Comparison of ENCODE assay signal across 28 cellular contexts in the genomic region with DNA sequence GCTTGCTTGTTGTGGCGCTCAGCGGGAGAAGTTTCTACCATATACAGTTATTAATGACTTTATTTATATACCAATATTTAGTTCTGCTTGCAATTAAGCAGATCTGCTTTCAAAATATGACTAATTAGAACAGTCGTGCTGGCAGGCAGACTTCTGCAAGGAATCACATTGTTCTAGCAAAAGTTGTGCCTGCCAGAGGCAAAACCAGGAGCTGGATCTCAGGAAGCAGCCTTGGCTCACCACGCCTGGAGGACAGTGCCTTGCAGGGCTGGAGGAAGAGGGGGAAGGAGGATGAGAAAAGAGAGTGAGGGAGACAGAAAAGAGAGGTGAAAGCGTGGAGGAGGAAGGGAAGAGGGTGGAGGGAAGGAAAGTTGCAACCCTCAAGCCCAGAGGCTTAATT.
"Had no signal": no experiment of that assay in that cellular context is flagged by ENCODE, and none has a peak within 500 bp of the region (broad histone marks: within the 10 kb centered on the region; RNA-seq: fewer than 3 reads in every experiment).

No MANE protein-coding gene starts in this region.

- H3K27ac Mint-ChIP-seq: activated CD4-positive, alpha-beta memory T cell treated with anti-CD3 and anti-CD28 coated beads, Interleukin-2, amount 10 ng/mL, durations not matched to agents 7 days and 5 days; activated CD4-positive, alpha-beta T cell treated with anti-CD3 and anti-CD28 coated beads, Interleukin-2, amount 10 ng/mL, durations not matched to agents 7 days and 5 days; activated naive CD8-positive, alpha-beta T cell; activated T-cell treated with anti-CD3 and anti-CD28 coated beads, Interleukin-2, amount 50 U/mL, for 24 hours; activated T-cell treated with anti-CD3 and anti-CD28 coated beads, Interleukin-2, amount 50 U/mL, for 72 hours; dendritic cell treated with granulocyte-macrophage colony-stimulating factor and Interleukin-4, amounts not matched to agents 40 ng/mL and 50 ng/mL, for 4 days; T-helper 17 cell; T-helper 2 cell treated with Interferon-gamma antibody and Interleukin-4, amounts not matched to agents 5 μg/mL and 100 μg/mL, for 36 hours had no signal

- DNase-seq: activated CD4-positive, alpha-beta memory T cell treated with anti-CD3 and anti-CD28 coated beads, Interleukin-2, amount 10 ng/mL, durations not matched to agents 7 days and 5 days; activated CD4-positive, alpha-beta T cell treated with anti-CD3 and anti-CD28 coated beads for 1 hour; activated CD4-positive, alpha-beta T cell treated with anti-CD3 and anti-CD28 coated beads for 4 hours; activated CD4-positive, alpha-beta T cell treated with anti-CD3 and anti-CD28 coated beads, Interleukin-2, amount 10 ng/mL, durations not matched to agents 7 days and 5 days; activated CD4-positive, alpha-beta T cell treated with anti-CD3 and anti-CD28 coated beads, Interleukin-2, amount 50 U/mL, for 4 hours; activated CD8-positive, alpha-beta memory T cell treated with anti-CD3 and anti-CD28 coated beads, Interleukin-2, amount 50 U/mL, for 48 hours; activated effector memory CD4-positive, alpha-beta T cell treated with Interleukin-2 at 50 U/mL for 16 hours; activated gamma-delta T cell treated with Interleukin-2 at 50 U/mL for 16 hours; activated naive CD4-positive, alpha-beta T cell treated with anti-CD3 and anti-CD28 coated beads, Interleukin-2, amount 50 U/mL, for 16 hours; activated naive CD4-positive, alpha-beta T cell treated with Interleukin-2 at 50 U/mL for 16 hours; activated T-cell treated with anti-CD3 and anti-CD28 coated beads for 4 hours; activated T-cell treated with anti-CD3 and anti-CD28 coated beads, Interleukin-2, amount 50 U/mL, for 24 hours; activated T-cell treated with anti-CD3 and anti-CD28 coated beads, Interleukin-2, amount 50 U/mL, for 72 hours; amniotic stem cell; brain microvascular endothelial cell; effector CD8-positive, alpha-beta T cell; esophagus squamous epithelium; foreskin melanocyte; T-helper 1 cell; T-helper 17 cell; T1000 had no signal

- H3K9me3 ChIP-seq: esophagus squamous epithelium, gastroesophageal sphincter had no signal

- ATAC-seq: activated T-cell treated with anti-CD3 and anti-CD28 coated beads, Interleukin-2, amount 50 U/mL, for 72 hours; gastroesophageal sphincter; T-helper 17 cell had no signal

- H3K4me3 Mint-ChIP-seq: activated CD4-positive, alpha-beta memory T cell treated with anti-CD3 and anti-CD28 coated beads, Interleukin-2, amount 10 ng/mL, durations not matched to agents 7 days and 5 days; activated CD4-positive, alpha-beta T cell treated with anti-CD3 and anti-CD28 coated beads, Interleukin-2, amount 10 ng/mL, durations not matched to agents 7 days and 5 days; activated naive CD8-positive, alpha-beta T cell; activated T-cell treated with anti-CD3 and anti-CD28 coated beads, Interleukin-2, amount 50 U/mL, for 24 hours; activated T-cell treated with anti-CD3 and anti-CD28 coated beads, Interleukin-2, amount 50 U/mL, for 72 hours; central memory CD8-positive, alpha-beta T cell; dendritic cell treated with granulocyte-macrophage colony-stimulating factor and Interleukin-4, amounts not matched to agents 40 ng/mL and 50 ng/mL, for 4 days; T-helper 17 cell; T-helper 2 cell treated with Interferon-gamma antibody and Interleukin-4, amounts not matched to agents 5 μg/mL and 100 μg/mL, for 36 hours had no signal

- H3K27ac ChIP-seq: brain microvascular endothelial cell, coronary artery, epithelial cell of prostate, esophagus squamous epithelium, gastroesophageal sphincter had no signal

- H3K27me3 ChIP-seq: brain microvascular endothelial cell had no signal

- H3K9me3 Mint-ChIP-seq: activated CD4-positive, alpha-beta memory T cell treated with anti-CD3 and anti-CD28 coated beads, Interleukin-2, amount 10 ng/mL, durations not matched to agents 7 days and 5 days; activated CD4-positive, alpha-beta T cell treated with anti-CD3 and anti-CD28 coated beads, Interleukin-2, amount 10 ng/mL, durations not matched to agents 7 days and 5 days; activated T-cell treated with anti-CD3 and anti-CD28 coated beads, Interleukin-2, amount 50 U/mL, for 24 hours; activated T-cell treated with anti-CD3 and anti-CD28 coated beads, Interleukin-2, amount 50 U/mL, for 72 hours; central memory CD8-positive, alpha-beta T cell; dendritic cell treated with granulocyte-macrophage colony-stimulating factor and Interleukin-4, amounts not matched to agents 40 ng/mL and 50 ng/mL, for 4 days; T-helper 2 cell treated with Interferon-gamma antibody and Interleukin-4, amounts not matched to agents 5 μg/mL and 100 μg/mL, for 36 hours had no signal

- H3K36me3 Mint-ChIP-seq: activated naive CD8-positive, alpha-beta T cell had no signal

- H3K27me3 Mint-ChIP-seq: activated naive CD8-positive, alpha-beta T cell; activated T-cell treated with anti-CD3 and anti-CD28 coated beads, Interleukin-2, amount 50 U/mL, for 24 hours had no signal

- H3K4me3 ChIP-seq: coronary artery, esophagus squamous epithelium, gastroesophageal sphincter had no signal

- H3K36me3 ChIP-seq: brain microvascular endothelial cell, esophagus squamous epithelium, gastroesophageal sphincter had no signal
